ENCODE assay signal across 1 cellular context in genomic region chr5:125113328-125113727, GRCh38.
A peak's percentile ranks its signal among the peaks of the same experiment; 100 is the strongest.
TF ChIP-seq lines count a peak whose summit lies in the region.

No MANE protein-coding gene starts in this region.

TF ChIP-seq in GM12878, 131 proteins besides CTCF, POLR2A, EP300 and RAD21 (continued from another document):
- TF ChIP-seq NKRF (conservative IDR thresholded peaks at IDR 0.05) (no peak), TARDBP (IDR thresholded peaks at IDR 0.05; ENCODE audit: borderline replicate concordance) (no peak), RUNX3 (IDR thresholded peaks at IDR 0.05; ENCODE audit: low read length) (peak; percentile 66), SUZ12 (IDR thresholded peaks at IDR 0.05; ENCODE audit: unreplicated experiment) (no peak), RAD51 (IDR thresholded peaks at IDR 0.05) (peak; percentile 52; the same call in 1 of the 2 replicates), SP1 (IDR thresholded peaks at IDR 0.05; ENCODE audit: low read depth, low read length) (no peak), MTA2 (IDR thresholded peaks at IDR 0.05; ENCODE audit: low read depth) (peak; percentile 76), NR2C2 (IDR thresholded peaks at IDR 0.05; ENCODE audit: borderline replicate concordance, control insufficient read depth, insufficient read length, low read depth) (no peak), NFYA (IDR thresholded peaks at IDR 0.05; ENCODE audit: borderline replicate concordance, low read depth, low read length) (no peak), HDAC6 (IDR thresholded peaks at IDR 0.05; ENCODE audit: unreplicated experiment) (no peak), KDM1A (IDR thresholded peaks at IDR 0.05; ENCODE audit: borderline replicate concordance) (no peak), STAT1 (conservative IDR thresholded peaks at IDR 0.05) (no peak), FOXK2 (IDR thresholded peaks at IDR 0.05) (no peak), YBX1 (IDR thresholded peaks at IDR 0.05) (no peak), NFIC (IDR thresholded peaks at IDR 0.05; ENCODE audit: low read depth, low read length) (0 out of 2 replicates have a peak, but pooled peaks have one; percentile 30), ZZZ3 (IDR thresholded peaks at IDR 0.05; ENCODE audit: control insufficient read depth, insufficient read length, low read depth) (no peak), MEF2A (IDR thresholded peaks at IDR 0.05; ENCODE audit: insufficient read depth, low read depth, low read length) (0 out of 2 replicates have a peak, but pooled peaks have one; percentile 23), SREBF1 (IDR thresholded peaks at IDR 0.05; ENCODE audit: low read length) (no peak), PML (IDR thresholded peaks at IDR 0.05; ENCODE audit: low read length) (no peak), MXI1 (IDR thresholded peaks at IDR 0.05; ENCODE audit: low read depth, low read length) (no peak), NBN (IDR thresholded peaks at IDR 0.05) (no peak)
- TF ChIP-seq, protein P1, sequence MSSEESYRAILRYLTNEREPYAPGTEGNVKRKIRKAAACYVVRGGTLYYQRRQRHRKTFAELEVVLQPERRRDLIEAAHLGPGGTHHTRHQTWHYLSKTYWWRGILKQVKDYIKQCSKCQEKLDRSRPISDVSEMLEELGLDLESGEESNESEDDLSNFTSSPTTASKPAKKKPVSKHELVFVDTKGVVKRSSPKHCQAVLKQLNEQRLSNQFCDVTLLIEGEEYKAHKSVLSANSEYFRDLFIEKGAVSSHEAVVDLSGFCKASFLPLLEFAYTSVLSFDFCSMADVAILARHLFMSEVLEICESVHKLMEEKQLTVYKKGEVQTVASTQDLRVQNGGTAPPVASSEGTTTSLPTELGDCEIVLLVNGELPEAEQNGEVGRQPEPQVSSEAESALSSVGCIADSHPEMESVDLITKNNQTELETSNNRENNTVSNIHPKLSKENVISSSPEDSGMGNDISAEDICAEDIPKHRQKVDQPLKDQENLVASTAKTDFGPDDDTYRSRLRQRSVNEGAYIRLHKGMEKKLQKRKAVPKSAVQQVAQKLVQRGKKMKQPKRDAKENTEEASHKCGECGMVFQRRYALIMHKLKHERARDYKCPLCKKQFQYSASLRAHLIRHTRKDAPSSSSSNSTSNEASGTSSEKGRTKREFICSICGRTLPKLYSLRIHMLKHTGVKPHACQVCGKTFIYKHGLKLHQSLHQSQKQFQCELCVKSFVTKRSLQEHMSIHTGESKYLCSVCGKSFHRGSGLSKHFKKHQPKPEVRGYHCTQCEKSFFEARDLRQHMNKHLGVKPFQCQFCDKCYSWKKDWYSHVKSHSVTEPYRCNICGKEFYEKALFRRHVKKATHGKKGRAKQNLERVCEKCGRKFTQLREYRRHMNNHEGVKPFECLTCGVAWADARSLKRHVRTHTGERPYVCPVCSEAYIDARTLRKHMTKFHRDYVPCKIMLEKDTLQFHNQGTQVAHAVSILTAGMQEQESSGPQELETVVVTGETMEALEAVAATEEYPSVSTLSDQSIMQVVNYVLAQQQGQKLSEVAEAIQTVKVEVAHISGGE (CRISPR knock-in tag; IDR thresholded peaks at IDR 0.05): no peak
- TF ChIP-seq, protein P2, sequence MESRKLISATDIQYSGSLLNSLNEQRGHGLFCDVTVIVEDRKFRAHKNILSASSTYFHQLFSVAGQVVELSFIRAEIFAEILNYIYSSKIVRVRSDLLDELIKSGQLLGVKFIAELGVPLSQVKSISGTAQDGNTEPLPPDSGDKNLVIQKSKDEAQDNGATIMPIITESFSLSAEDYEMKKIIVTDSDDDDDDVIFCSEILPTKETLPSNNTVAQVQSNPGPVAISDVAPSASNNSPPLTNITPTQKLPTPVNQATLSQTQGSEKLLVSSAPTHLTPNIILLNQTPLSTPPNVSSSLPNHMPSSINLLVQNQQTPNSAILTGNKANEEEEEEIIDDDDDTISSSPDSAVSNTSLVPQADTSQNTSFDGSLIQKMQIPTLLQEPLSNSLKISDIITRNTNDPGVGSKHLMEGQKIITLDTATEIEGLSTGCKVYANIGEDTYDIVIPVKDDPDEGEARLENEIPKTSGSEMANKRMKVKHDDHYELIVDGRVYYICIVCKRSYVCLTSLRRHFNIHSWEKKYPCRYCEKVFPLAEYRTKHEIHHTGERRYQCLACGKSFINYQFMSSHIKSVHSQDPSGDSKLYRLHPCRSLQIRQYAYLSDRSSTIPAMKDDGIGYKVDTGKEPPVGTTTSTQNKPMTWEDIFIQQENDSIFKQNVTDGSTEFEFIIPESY (IDR thresholded peaks at IDR 0.05): no peak
- TF ChIP-seq, protein P3, sequence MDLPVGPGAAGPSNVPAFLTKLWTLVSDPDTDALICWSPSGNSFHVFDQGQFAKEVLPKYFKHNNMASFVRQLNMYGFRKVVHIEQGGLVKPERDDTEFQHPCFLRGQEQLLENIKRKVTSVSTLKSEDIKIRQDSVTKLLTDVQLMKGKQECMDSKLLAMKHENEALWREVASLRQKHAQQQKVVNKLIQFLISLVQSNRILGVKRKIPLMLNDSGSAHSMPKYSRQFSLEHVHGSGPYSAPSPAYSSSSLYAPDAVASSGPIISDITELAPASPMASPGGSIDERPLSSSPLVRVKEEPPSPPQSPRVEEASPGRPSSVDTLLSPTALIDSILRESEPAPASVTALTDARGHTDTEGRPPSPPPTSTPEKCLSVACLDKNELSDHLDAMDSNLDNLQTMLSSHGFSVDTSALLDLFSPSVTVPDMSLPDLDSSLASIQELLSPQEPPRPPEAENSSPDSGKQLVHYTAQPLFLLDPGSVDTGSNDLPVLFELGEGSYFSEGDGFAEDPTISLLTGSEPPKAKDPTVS (IDR thresholded peaks at IDR 0.05; ENCODE audit: low read depth, low read length): no peak
